17 cellular contexts compared by ENCODE assay signal in the genomic region with DNA sequence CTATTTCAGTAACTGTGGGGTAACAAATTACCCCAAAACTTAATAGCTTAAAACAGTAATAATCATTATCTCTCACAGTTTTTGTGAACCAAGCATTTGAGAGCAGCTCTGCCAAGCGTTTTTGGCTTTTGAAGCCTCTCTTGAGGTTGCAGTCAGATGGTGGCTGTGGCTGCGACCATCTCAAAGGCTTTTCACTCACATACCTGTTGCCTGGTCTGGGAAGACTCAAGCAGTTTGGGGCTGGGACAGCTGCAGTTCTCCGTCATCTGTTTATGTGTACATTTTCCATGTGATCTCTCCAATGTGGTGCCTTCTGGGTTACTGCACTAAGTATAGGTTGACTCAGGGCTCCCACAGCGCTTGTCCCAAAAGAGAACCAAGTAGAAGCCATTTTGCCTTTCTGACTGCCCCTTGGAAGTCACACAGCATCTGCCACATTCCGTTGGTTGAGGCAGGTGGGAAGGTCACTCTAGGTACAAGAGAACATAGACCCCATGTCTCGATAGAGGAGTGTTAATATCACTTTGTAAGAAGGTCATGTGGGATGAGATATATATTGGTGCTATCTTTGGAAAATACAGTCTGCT. TPM values are rescaled to one million over a fixed set of nuclear protein-coding genes. Genes with fewer than 3 reads are reported as not detected.
"Had no signal": no experiment of that assay in that cellular context is flagged by ENCODE, and none has a peak within 500 bp of the region (broad histone marks: within the 10 kb centered on the region; RNA-seq: fewer than 3 reads in every experiment).

No MANE protein-coding gene starts in this region.

- H3K36me3 ChIP-seq: brain microvascular endothelial cell, colonic mucosa, upper lobe of right lung, WERI-Rb-1 had no signal

- H3K36me3 Mint-ChIP-seq: naive thymus-derived CD8-positive, alpha-beta T cell had no signal

- H3K27me3 ChIP-seq: brain microvascular endothelial cell, colonic mucosa, upper lobe of right lung had no signal

- ATAC-seq: activated CD4-positive, alpha-beta T cell treated with anti-CD3 and anti-CD28 coated beads for 36 hours; mucosa of descending colon; naive thymus-derived CD8-positive, alpha-beta T cell; stimulated activated naive B cell treated with anti-CD40 and anti-IgM and Interleukin-4, amounts not matched to agents 10 μg/mL and 1 μg/mL and 100 μg/mL, for 72 hours; upper lobe of right lung had no signal

- H3K27ac ChIP-seq: brain microvascular endothelial cell, epithelial cell of prostate, upper lobe of right lung, WERI-Rb-1 had no signal

- DNase-seq: activated CD4-positive, alpha-beta T cell treated with anti-CD3 and anti-CD28 coated beads for 36 hours; activated CD4-positive, alpha-beta T cell treated with anti-CD3 and anti-CD28 coated beads, Interleukin-2, amount 50 U/mL, for 48 hours; activated naive CD4-positive, alpha-beta T cell treated with Interleukin-2 at 50 U/mL for 16 hours; brain microvascular endothelial cell; colonic mucosa; endodermal cell; foreskin fibroblast; mesenchymal stem cell; mucosa of descending colon; naive thymus-derived CD8-positive, alpha-beta T cell; stimulated activated naive B cell treated with anti-CD40 and anti-IgM and Interleukin-4, amounts not matched to agents 10 μg/mL and 1 μg/mL and 100 μg/mL, for 72 hours; substantia nigra; T-helper 2 cell; upper lobe of right lung; WERI-Rb-1 had no signal

- H3K4me3 Mint-ChIP-seq: activated CD4-positive, alpha-beta T cell treated with anti-CD3 and anti-CD28 coated beads for 36 hours; central memory CD8-positive, alpha-beta T cell; endodermal cell; stimulated activated naive B cell treated with anti-CD40 and anti-IgM and Interleukin-4, amounts not matched to agents 10 μg/mL and 1 μg/mL and 100 μg/mL, for 72 hours had no signal

- H3K9me3 Mint-ChIP-seq: central memory CD8-positive, alpha-beta T cell; endodermal cell; naive thymus-derived CD8-positive, alpha-beta T cell had no signal

- H3K27me3 Mint-ChIP-seq: activated CD4-positive, alpha-beta T cell treated with anti-CD3 and anti-CD28 coated beads for 36 hours; central memory CD8-positive, alpha-beta T cell had no signal

- H3K4me3 ChIP-seq: colonic mucosa, mucosa of descending colon, upper lobe of right lung had no signal

- H3K27ac Mint-ChIP-seq: activated CD4-positive, alpha-beta T cell treated with anti-CD3 and anti-CD28 coated beads for 36 hours; endodermal cell; stimulated activated naive B cell treated with anti-CD40 and anti-IgM and Interleukin-4, amounts not matched to agents 10 μg/mL and 1 μg/mL and 100 μg/mL, for 72 hours had no signal

- H3K9me3 ChIP-seq: colonic mucosa, mucosa of descending colon, upper lobe of right lung had no signal

RNA-seq across cellular contexts. Expression of a gene that starts 49.6 kb away (rescaled TPM):
- total RNA-seq: naive thymus-derived CD8-positive, alpha-beta T cell had no signal
- polyA plus RNA-seq: naive thymus-derived CD8-positive, alpha-beta T cell had no signal
